In the genomic region with DNA sequence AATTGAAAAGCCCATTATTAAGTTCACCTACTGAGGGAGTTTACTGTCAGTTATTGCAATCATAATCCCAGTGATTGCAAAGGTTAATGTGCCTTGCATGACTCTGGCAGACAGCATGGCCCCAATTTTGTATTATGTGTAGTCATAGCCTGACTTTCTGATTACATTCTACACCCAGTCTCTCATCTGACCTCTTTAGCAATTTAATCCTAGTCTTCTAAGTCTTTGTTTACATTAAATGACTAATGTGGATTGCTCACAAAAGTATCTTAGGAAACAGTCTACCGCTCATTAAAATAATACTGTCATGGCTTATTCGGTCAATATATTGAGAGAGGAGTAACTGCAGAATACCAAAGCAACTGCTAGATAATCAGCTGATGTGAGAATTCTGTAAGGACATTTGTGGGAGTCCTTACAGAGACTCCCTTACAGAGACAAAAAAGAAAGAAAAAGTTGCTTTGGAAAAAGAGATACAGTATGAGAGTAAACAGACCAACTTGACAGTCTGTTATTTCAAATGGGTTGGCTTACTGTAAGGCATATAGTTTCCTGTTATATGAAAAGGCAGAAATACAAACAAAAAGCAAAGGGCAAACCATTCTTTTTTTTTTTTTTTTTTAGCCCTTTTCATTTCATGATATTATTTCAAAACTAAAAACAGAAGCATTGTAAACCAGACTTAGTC, we compare ENCODE assay signal across 8 cellular contexts. TPM values are rescaled to one million over a fixed set of nuclear protein-coding genes. Genes with fewer than 3 reads are reported as not detected.
A peak's percentile ranks its signal among the peaks of the same experiment; 100 is the strongest.
DNase-seq lines count a peak whose midpoint lies in the region; ATAC-seq and TF ChIP-seq lines count a peak whose summit lies in the region.

No MANE protein-coding gene starts in this region.

- H3K36me3 ChIP-seq in HUES48 (ENCODE audit: control insufficient read depth, insufficient read depth, low read length), result peaks cover 45% of the 10 kb centered on the region
- no peaks in the 10 kb centered on the region for H3K36me3 ChIP-seq in brain microvascular endothelial cell (replicated peaks)
- peaks cover 7 to 29% (median 20%) of the 10 kb centered on the region in 4 donors for H3K36me3 ChIP-seq in esophagus muscularis mucosa

- H3K4me1 ChIP-seq in HUES48 (ENCODE audit: control insufficient read depth, insufficient read depth, low read length) (peaks cover 17% of the 10 kb centered on the region), esophagus muscularis mucosa (peaks cover 8 to 22% (median 16%) of the 10 kb centered on the region in 4 donors)

- no peak overlapping the region; the same call in 1 of the 2 replicates for H3K4me3 ChIP-seq in HUES48 (ENCODE audit: low read depth, low read length)
- H3K4me3 ChIP-seq in brain microvascular endothelial cell (ENCODE audit: low read depth, low read length), result no peak overlapping the region
- no peak overlapping the region for H3K4me3 ChIP-seq in esophagus muscularis mucosa

- H3K27ac ChIP-seq in HUES48 (ENCODE audit: low read depth, low read length), result peak overlapping the region; percentile 34
- peak overlapping the region; percentile 75 for H3K27ac ChIP-seq in brain microvascular endothelial cell
- no peak overlapping the region for H3K27ac ChIP-seq in esophagus muscularis mucosa (replicated peaks in 1 of 4)

- no peak for TF ChIP-seq EP300 in esophagus muscularis mucosa (IDR thresholded peaks at IDR 0.05)

- 32% methylated on average over 2 of the region's 2 CpGs for WGBS in esophagus muscularis mucosa

- TF ChIP-seq CTCF in brain microvascular endothelial cell (IDR thresholded peaks at IDR 0.05; ENCODE audit: low read depth, low read length, missing control alignments) (no peak), esophagus muscularis mucosa (IDR thresholded peaks at IDR 0.05) (no peak)

- DNase-seq in Caki2 (ENCODE audit: low read depth), result peak; percentile 50
- peak; percentile 66 for DNase-seq in brain microvascular endothelial cell
- peak; percentile 24 to 71 for DNase-seq in lung microvascular endothelial cell (ENCODE audit: low read depth in 2 of 2)
- no peak for DNase-seq in Ammon's horn (ENCODE audit: low spot score)
- no peak for DNase-seq in esophagus muscularis mucosa (ENCODE audit: extremely low spot score)
- no peak for DNase-seq in NCI-H2196 treated with DMSO at 0.1 percent for 48 hours (lab: John Stamatoyannopoulos, UW; ENCODE audit: unreplicated experiment)

- ATAC-seq in HG02642 (IDR thresholded peaks at IDR 0.05; ENCODE audit: poor library complexity, unreplicated experiment), result no peak

- no peaks in the 10 kb centered on the region for H3K9me3 ChIP-seq in HUES48 (ENCODE audit: control insufficient read depth, insufficient read depth, low read length)
- H3K9me3 ChIP-seq in esophagus muscularis mucosa, result no peaks in the 10 kb centered on the region

- intact Hi-C loops in esophagus muscularis mucosa (cut with DNase I), result no loop called here

- no peak for TF ChIP-seq POLR2A in esophagus muscularis mucosa (IDR thresholded peaks at IDR 0.05; ENCODE audit: low read depth)

- no peaks in the 10 kb centered on the region for H3K27me3 ChIP-seq in HUES48 (ENCODE audit: control insufficient read depth, insufficient read depth, low read length)
- no peaks in the 10 kb centered on the region for H3K27me3 ChIP-seq in brain microvascular endothelial cell (replicated peaks)
- no peaks in the 10 kb centered on the region for H3K27me3 ChIP-seq in esophagus muscularis mucosa

- in situ Hi-C loops in Caki2 (cut with HindIII; ENCODE audit: low pct_unique_long_range_greater_than_20kb, low sequenced_read_pairs), result no loop called here
- in situ Hi-C loops in brain microvascular endothelial cell (cut with HindIII; ENCODE audit: low pct_ligation_motif_present, low sequenced_read_pairs), result no loop called here

- no peak overlapping the region for H3K9ac ChIP-seq in HUES48 (ENCODE audit: low read depth, low read length)

RNA-seq across cellular contexts. Expression of gene SMG7, which starts 42.8 kb away (rescaled TPM):
- total RNA-seq in Caki2 (2014; rRNA removed; shearing (Covaris generic); ENCODE audit: low replicate concordance), result 15.1 and 35.5 TPM in 2 replicates
- total RNA-seq in lung microvascular endothelial cell, result 10.5 and 12.2 TPM in 2 replicates
- 10 to 100 TPM; 27.7 to 34.7 (median 32.7) TPM for total RNA-seq in esophagus muscularis mucosa

Comparison
In these comparisons a context has a peak if more than half of its experiments do, and no peak if none do; other contexts are left out.
1. DNase-seq: peak in Caki2 (single experiment), brain microvascular endothelial cell (single experiment) and lung microvascular endothelial cell (2 of 2); none in Ammon's horn (single experiment), esophagus muscularis mucosa (single experiment) and NCI-H2196 treated with DMSO at 0.1 percent for 48 hours (single experiment).
2. H3K27ac ChIP-seq: peak in HUES48 (single experiment) and brain microvascular endothelial cell (single experiment); none in esophagus muscularis mucosa (0 of 4).